Comparison of ENCODE assay signal across 10 cellular contexts in genomic region chr7:94871132-94871531, GRCh38. TPM values are rescaled to one million over a fixed set of nuclear protein-coding genes. Genes with fewer than 3 reads are reported as not detected.
"Had no signal": no experiment of that assay in that cellular context is flagged by ENCODE, and none has a peak within 500 bp of the region (broad histone marks: within the 10 kb centered on the region; RNA-seq: fewer than 3 reads in every experiment).

No MANE protein-coding gene starts in this region.

- FAIRE-seq: H1, H54 had no signal

- H3K9me3 ChIP-seq: HAP-1 had no signal

- H3K9ac ChIP-seq: GM23248 had no signal

- ATAC-seq: HCT116 had no signal

- H3K27ac Mint-ChIP-seq: H9, HFFc6 had no signal

- H3K4me3 Mint-ChIP-seq: H9, HFFc6 had no signal

- H2AFZ ChIP-seq: GM23248 had no signal

- H3K27ac ChIP-seq: GM23248 had no signal

- DNase-seq: GM23248, GOT3, H7, H9, HCEC 1CT, HFFc6 had no signal

- H3K36me3 ChIP-seq: HAP-1 had no signal

- H3K4me3 ChIP-seq: GM23248, HAP-1 had no signal

RNA-seq across cellular contexts. Expression of gene PPP1R9A, which starts 36.3 kb away (rescaled TPM):
- total RNA-seq: GM23248, HFFc6 had no signal
